ENCODE assay signal across 28 cellular contexts in genomic region chr6:91436448-91436847, GRCh38.
"Had no signal": no experiment of that assay in that cellular context is flagged by ENCODE, and none has a peak within 500 bp of the region (broad histone marks: within the 10 kb centered on the region; RNA-seq: fewer than 3 reads in every experiment).

No MANE protein-coding gene starts in this region.

- ATAC-seq: naive thymus-derived CD8-positive, alpha-beta T cell; natural killer cell treated with Interleukin-12 subunit alpha and Interleukin-12 subunit beta and Interleukin-15 and Interleukin-18, amount 100 ng/mL, for 72 hours; psoas muscle; right cardiac atrium; right lobe of liver; stimulated activated memory B cell treated with anti-CD40 and anti-IgM and Interleukin-4, amounts not matched to agents 10 μg/mL and 1 μg/mL and 100 μg/mL, for 72 hours; stimulated activated naive CD8-positive, alpha-beta T cell treated with anti-CD3 and anti-CD28 coated beads, Interleukin-15, amount 100 ng/mL, for 72 hours; stimulated activated naive CD8-positive, alpha-beta T cell treated with anti-CD3 and anti-CD28 coated beads, Interleukin-15, Interleukin-2, amounts not matched to agents 100 U/mL and 50 U/mL, for 24 hours; upper lobe of right lung had no signal

- H2AFZ ChIP-seq: parathyroid adenoma had no signal

- H3K9me3 ChIP-seq: ovary, psoas muscle, right lobe of liver, sigmoid colon, suprapubic skin, testis, tibial artery, transverse colon, upper lobe of right lung, uterus had no signal

- H3K27ac ChIP-seq: ovary, parathyroid adenoma, psoas muscle, right lobe of liver, sigmoid colon, suprapubic skin, testis, tibial artery, transverse colon, upper lobe of right lung, uterus had no signal

- H3K9ac ChIP-seq: parathyroid adenoma had no signal

- H3K27me3 ChIP-seq: ovary, right lobe of liver, sigmoid colon, suprapubic skin, testis, tibial artery, transverse colon, upper lobe of right lung, uterus had no signal

- DNase-seq: naive thymus-derived CD8-positive, alpha-beta T cell; nephron progenitor cell; occipital lobe; ovary; posterior cingulate gyrus; psoas muscle; right cardiac atrium; right lobe of liver; sigmoid colon; small intestine; stimulated activated CD4-positive, alpha-beta T cell treated with anti-CD3 and anti-CD28 coated beads, Interleukin-12 subunit alpha, Interleukin-12 subunit beta, amount 100 ng/mL, for 4 hours; stimulated activated CD4-positive, alpha-beta T cell treated with anti-CD3 and anti-CD28 coated beads, Interleukin-1b, Interleukin-23, amount 100 ng/mL, for 48 hours; stimulated activated CD4-positive, alpha-beta T cell treated with anti-CD3 and anti-CD28 coated beads, Interleukin-4, amount 100 ng/mL, for 1 hour; stimulated activated CD4-positive, alpha-beta T cell treated with anti-CD3 and anti-CD28 coated beads, Interleukin-4, amount 100 ng/mL, for 4 hours; stimulated activated CD8-positive, alpha-beta memory T cell treated with anti-CD3 and anti-CD28 coated beads, Interleukin-4, amount 100 ng/mL, for 48 hours; stimulated activated naive CD4-positive, alpha-beta T cell; stimulated activated naive CD8-positive, alpha-beta T cell treated with anti-CD3 and anti-CD28 coated beads, Interleukin-15, amount 100 ng/mL, for 72 hours; stimulated activated naive CD8-positive, alpha-beta T cell treated with anti-CD3 and anti-CD28 coated beads, Interleukin-15, Interleukin-2, amounts not matched to agents 100 U/mL and 50 U/mL, for 24 hours; substantia nigra; testis; tibial artery; transverse colon; upper lobe of right lung; uterus had no signal

- H3K4me1 ChIP-seq: parathyroid adenoma, psoas muscle, right lobe of liver, sigmoid colon, suprapubic skin, testis, tibial artery, transverse colon, upper lobe of right lung, uterus had no signal

- H3K4me3 ChIP-seq: ovary, psoas muscle, right lobe of liver, sigmoid colon, suprapubic skin, testis, tibial artery, transverse colon, upper lobe of right lung, uterus had no signal

- H3K79me2 ChIP-seq: parathyroid adenoma had no signal

- H3K36me3 ChIP-seq: ovary, right lobe of liver, sigmoid colon, suprapubic skin, tibial artery, transverse colon, upper lobe of right lung, uterus had no signal
